In the genomic region with DNA sequence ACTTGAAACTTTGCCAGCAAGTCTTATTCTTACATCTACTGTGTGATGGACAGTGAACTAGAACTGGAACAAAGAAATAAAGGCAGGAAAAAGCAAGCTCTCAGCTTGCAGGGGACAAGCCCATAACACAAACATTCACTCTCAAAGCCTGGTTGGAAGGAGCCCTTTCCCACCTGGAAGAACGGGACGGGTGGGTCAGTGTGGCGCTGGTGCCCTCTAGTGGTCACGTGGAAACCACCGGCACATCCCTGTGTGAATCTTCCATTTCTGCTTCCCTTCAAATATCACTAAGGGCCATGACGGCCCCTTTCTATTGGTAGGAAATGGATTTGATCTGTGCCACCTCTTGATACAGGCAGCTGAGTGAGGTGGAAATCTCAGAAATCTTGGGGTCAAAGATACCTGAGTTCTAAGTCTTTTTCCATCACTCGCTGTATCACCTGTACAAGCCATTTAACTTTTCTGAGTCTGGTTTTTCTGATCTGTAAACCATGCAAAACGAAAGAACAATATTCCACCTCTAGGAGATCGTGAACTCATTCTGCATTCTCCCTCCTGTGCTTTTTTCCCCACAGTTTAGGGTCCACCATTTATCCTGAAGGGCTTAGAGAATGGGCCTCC, we compare ENCODE assay signal across 8 cellular contexts.
DNase-seq lines count a peak whose midpoint lies in the region; ATAC-seq and TF ChIP-seq lines count a peak whose summit lies in the region.

No MANE protein-coding gene starts in this region.

- H3K36me3 ChIP-seq in colonic mucosa = no peaks in the 10 kb centered on the region
- H3K36me3 ChIP-seq in right lobe of liver = no peaks in the 10 kb centered on the region

- WGBS in right lobe of liver (ENCODE audit: insufficient coverage, low coverage, low lambda C conversion rate, missing lambda C conversion rate) = 20% methylated on average over 7 of the region's 9 CpGs

- intact Hi-C loops in colonic mucosa (cut with DNase I) = loop anchor here (2.0 to 10.0 kb wide), 2 partner anchors 25 to 511 kb away; no protein-coding TSS in a partner anchor
- intact Hi-C loops in right lobe of liver (cut with DNase I) = no loop called here

- peak; percentile 66 for TF ChIP-seq CTCF in colonic mucosa (IDR thresholded peaks at IDR 0.05)
- TF ChIP-seq CTCF in right lobe of liver (IDR thresholded peaks at IDR 0.05) = peak; percentile 62 to 91 (median 87)

- H3K27me3 ChIP-seq in colonic mucosa (no peaks in the 10 kb centered on the region), right lobe of liver (no peaks in the 10 kb centered on the region)

- peak; percentile 77 to 81 (median 78) for ATAC-seq in right lobe of liver
- no peak for ATAC-seq in HG03378 (IDR thresholded peaks at IDR 0.05; ENCODE audit: unreplicated experiment)

- no peak overlapping the region for H3K4me3 ChIP-seq in colonic mucosa
- H3K4me3 ChIP-seq in right lobe of liver = no peak overlapping the region

- DNase-seq in SIG-M5 treated with dmso at 0.1 percent for 504 hours (lab: John Stamatoyannopoulos, UW; ENCODE audit: unreplicated experiment) = peak; percentile 48
- DNase-seq in SIG-M5 (lab: John Stamatoyannopoulos, UW) = no peak
- DNase-seq in LoVo (ENCODE audit: low spot score) = peak; percentile 65
- peak; percentile 34 for DNase-seq in UCSD-AML1 (lab: John Stamatoyannopoulos, UW; ENCODE audit: unreplicated experiment)
- DNase-seq in colonic mucosa = peak; percentile 37
- DNase-seq in right lobe of liver = peak; percentile 49 to 64 (median 53)
- peak; percentile 15 for DNase-seq in stimulated activated CD8-positive, alpha-beta memory T cell treated with anti-CD3 and anti-CD28 coated beads, Interleukin-4, amount 100 ng/mL, for 24 hours (ENCODE audit: low read depth)

- TF ChIP-seq POLR2A in right lobe of liver (IDR thresholded peaks at IDR 0.05) = no peak

- no peak overlapping the region for H3K27ac ChIP-seq in colonic mucosa
- H3K27ac ChIP-seq in right lobe of liver = no peak overlapping the region

- H3K4me1 ChIP-seq in colonic mucosa = no peaks in the 10 kb centered on the region
- H3K4me1 ChIP-seq in right lobe of liver = no peaks in the 10 kb centered on the region

- no peak overlapping the region for H3K9ac ChIP-seq in colonic mucosa (ENCODE audit: low read depth in 2 of 2, low read length in 2 of 2)

- H3K9me3 ChIP-seq in colonic mucosa (no peaks in the 10 kb centered on the region), right lobe of liver (no peaks in the 10 kb centered on the region)
